23 cellular contexts compared by ENCODE assay signal in genomic region chr9:112031400-112031799, GRCh38.
DNase-seq lines count a peak whose midpoint lies in the region; ATAC-seq and TF ChIP-seq lines count a peak whose summit lies in the region.
"Had no signal": no experiment of that assay in that cellular context is flagged by ENCODE, and none has a peak within 500 bp of the region (broad histone marks: within the 10 kb centered on the region; RNA-seq: fewer than 3 reads in every experiment).

No MANE protein-coding gene starts in this region.

- H3K79me1 ChIP-seq in IMR-90 (ENCODE audit: low read depth in 1 of 2, low read length in 2 of 2) = peaks cover 18 to 46% of the 10 kb centered on the region in 2 experiments
- peaks cover 16% of the 10 kb centered on the region for H3K79me1 ChIP-seq in mesenchymal stem cell (replicated peaks; ENCODE audit: low read length, poor library complexity, severe bottlenecking)

- H3K4me3 ChIP-seq in GM06990 (replicated peaks; ENCODE audit: low read depth, low read length) = peak overlapping the region; percentile 43
- no peak overlapping the region for H3K4me3 ChIP-seq in IMR-90 (ENCODE audit: insufficient read depth, low read depth, low read length)
- H3K4me3 ChIP-seq in OCI-LY3 (ENCODE audit: low read length) = peak overlapping the region; percentile 67
- H3K4me3 ChIP-seq in mesenchymal stem cell (ENCODE audit: insufficient read depth in 1 of 2, low read depth in 1 of 2, low read length in 2 of 2) = no peak overlapping the region
- H3K4me3 ChIP-seq in gastroesophageal sphincter = no peak overlapping the region
- H3K4me3 ChIP-seq: breast epithelium, suprapubic skin, upper lobe of left lung had no signal

- CTCF ChIA-PET in IMR-90 (lab: Yijun Ruan, JAX) = no interaction called here
- CTCF ChIA-PET in activated CD8-positive, alpha-beta memory T cell treated with anti-CD3 and anti-CD28 coated beads, Interleukin-2, amount 10 ng/mL, durations not matched to agents 7 days and 5 days (lab: Charles Lee) = no interaction called here

- H2BK15ac ChIP-seq in IMR-90 (ENCODE audit: low read depth, low read length) = peak overlapping the region; percentile 99; the same call in 2 of the 3 replicates
- no peak overlapping the region for H2BK15ac ChIP-seq in mesenchymal stem cell (ENCODE audit: low read depth, poor library complexity, severe bottlenecking)

- no peak overlapping the region for H2BK5ac ChIP-seq in IMR-90 (ENCODE audit: low read depth, low read length, poor library complexity, severe bottlenecking)
- no peak overlapping the region for H2BK5ac ChIP-seq in mesenchymal stem cell (ENCODE audit: low read depth, low read length, poor library complexity, severe bottlenecking)

- no peak overlapping the region for H3K4me2 ChIP-seq in IMR-90 (ENCODE audit: low read depth, low read length)
- H3K4me2 ChIP-seq in OCI-LY3 (ENCODE audit: low read length) = peak overlapping the region; percentile 82
- no peak overlapping the region for H3K4me2 ChIP-seq in mesenchymal stem cell (ENCODE audit: low read length, poor library complexity, severe bottlenecking)

- no peak for TF ChIP-seq EP300 in gastroesophageal sphincter (IDR thresholded peaks at IDR 0.05)

- H3K23ac ChIP-seq in IMR-90 (ENCODE audit: low read depth, low read length) = no peak overlapping the region
- no peak overlapping the region for H3K23ac ChIP-seq in mesenchymal stem cell (ENCODE audit: low read length in 2 of 2)

- H3K4me1 Mint-ChIP-seq in activated CD8-positive, alpha-beta memory T cell treated with anti-CD3 and anti-CD28 coated beads, Interleukin-2, amount 10 ng/mL, durations not matched to agents 7 days and 5 days = peaks cover 57% of the 10 kb centered on the region

- no peak overlapping the region for H4K5ac ChIP-seq in IMR-90 (ENCODE audit: low read depth, low read length)

- H3K27ac ChIP-seq in IMR-90 (ENCODE audit: insufficient read depth, low read length) (no peak overlapping the region), OCI-LY3 (ENCODE audit: low read length) (peak overlapping the region; percentile 98), mesenchymal stem cell (ENCODE audit: low read length, poor library complexity, severe bottlenecking) (no peak overlapping the region), gastroesophageal sphincter (no peak overlapping the region)
- H3K27ac ChIP-seq: breast epithelium, suprapubic skin had no signal

- H3K56ac ChIP-seq in IMR-90 (ENCODE audit: extremely low read depth, insufficient read depth, low read length) = no peak overlapping the region

- no peak for TF ChIP-seq POLR2A in IMR-90 (IDR thresholded peaks at IDR 0.05; ENCODE audit: low read depth, low read length)
- TF ChIP-seq POLR2A in gastroesophageal sphincter (IDR thresholded peaks at IDR 0.05) = no peak

- H4K20me1 ChIP-seq in IMR-90 (ENCODE audit: insufficient read depth, low read length) (no peaks in the 10 kb centered on the region), OCI-LY3 (ENCODE audit: insufficient read depth, low read length) (no peaks in the 10 kb centered on the region)

- in situ Hi-C loops in IMR-90 (cut with MboI; ENCODE audit: low sequenced_read_pairs) = no loop called here

- H3K14ac ChIP-seq in IMR-90 (replicated peaks; ENCODE audit: low read depth, low read length) = no peak overlapping the region
- H3K14ac ChIP-seq in mesenchymal stem cell (ENCODE audit: low read length in 2 of 2) = no peak overlapping the region

- POLR2A ChIA-PET in IMR-90 (lab: Charles Lee; ENCODE audit: unreplicated experiment) = no interaction called here

- H3K4ac ChIP-seq in IMR-90 (ENCODE audit: low read depth, low read length) (peak overlapping the region; percentile 83; the same call in 1 of the 2 replicates), mesenchymal stem cell (ENCODE audit: low read depth in 1 of 2, low read length in 2 of 2) (no peak overlapping the region)

- no peaks in the 10 kb centered on the region for H3K27me3 ChIP-seq in GM06990 (replicated peaks; ENCODE audit: control insufficient read depth, insufficient read depth, low read length)
- no peaks in the 10 kb centered on the region for H3K27me3 ChIP-seq in IMR-90 (ENCODE audit: control insufficient read depth, insufficient read depth, low read length)
- no peaks in the 10 kb centered on the region for H3K27me3 ChIP-seq in OCI-LY3 (ENCODE audit: low read depth, low read length)
- H3K27me3 ChIP-seq in mesenchymal stem cell (ENCODE audit: control insufficient read depth in 1 of 2, insufficient read depth in 1 of 2, low read length in 2 of 2) = no peaks in the 10 kb centered on the region
- no peaks in the 10 kb centered on the region for H3K27me3 ChIP-seq in gastroesophageal sphincter
- H3K27me3 ChIP-seq: breast epithelium, suprapubic skin, upper lobe of left lung had no signal

- peaks cover 31% of the 10 kb centered on the region for H3K4me1 ChIP-seq in IMR-90 (ENCODE audit: control insufficient read depth, insufficient read depth, low read length)
- H3K4me1 ChIP-seq in OCI-LY3 (ENCODE audit: low read length) = peaks cover 93% of the 10 kb centered on the region
- H3K4me1 ChIP-seq in mesenchymal stem cell (ENCODE audit: control insufficient read depth, insufficient read depth, low read depth, low read length) = peaks cover 12% of the 10 kb centered on the region
- H3K4me1 ChIP-seq in gastroesophageal sphincter = peaks cover 2 to 31% (median 3%) of the 10 kb centered on the region in 3 donors
- H3K4me1 ChIP-seq: breast epithelium had no signal

- H3K18ac ChIP-seq in IMR-90 (ENCODE audit: low read depth, low read length) = peak overlapping the region; percentile 90; the same call in 1 of the 2 replicates
- no peak overlapping the region for H3K18ac ChIP-seq in mesenchymal stem cell (ENCODE audit: low read depth in 1 of 2, low read length in 2 of 2)

- ATAC-seq in IMR-90 (ENCODE audit: low read depth) (no peak), gastroesophageal sphincter (no peak)
- no peak for ATAC-seq in activated CD8-positive, alpha-beta memory T cell treated with anti-CD3 and anti-CD28 coated beads, Interleukin-2, amount 10 ng/mL, durations not matched to agents 7 days and 5 days

- TF ChIP-seq RAD21 in IMR-90 (IDR thresholded peaks at IDR 0.05; ENCODE audit: low read length) = no peak

- BruUV-seq in IMR-90 (replicated peaks; lab: Mats Ljungman, UMichigan) = no TSS peak

- peaks cover 38% of the 10 kb centered on the region for H3K9me1 ChIP-seq in IMR-90 (ENCODE audit: insufficient read depth, low read length)

- H3K27me3 Mint-ChIP-seq in activated CD8-positive, alpha-beta memory T cell treated with anti-CD3 and anti-CD28 coated beads, Interleukin-2, amount 10 ng/mL, durations not matched to agents 7 days and 5 days = peaks cover 42% of the 10 kb centered on the region

- no peak overlapping the region for H3K27ac Mint-ChIP-seq in activated CD8-positive, alpha-beta memory T cell treated with anti-CD3 and anti-CD28 coated beads, Interleukin-2, amount 10 ng/mL, durations not matched to agents 7 days and 5 days
- H3K27ac Mint-ChIP-seq: activated CD4-positive, alpha-beta T cell treated with anti-CD3 and anti-CD28 coated beads for 36 hours; activated naive CD4-positive, alpha-beta T cell treated with anti-CD3 and anti-CD28 coated beads, Interleukin-2, amount 50 U/mL, for 72 hours had no signal

- peak overlapping the region; percentile 99 for H2BK20ac ChIP-seq in IMR-90 (ENCODE audit: low read depth, low read length)

- H3K9me3 Mint-ChIP-seq in activated CD8-positive, alpha-beta memory T cell treated with anti-CD3 and anti-CD28 coated beads, Interleukin-2, amount 10 ng/mL, durations not matched to agents 7 days and 5 days (ENCODE audit: low read depth) = no peaks in the 10 kb centered on the region
- H3K9me3 Mint-ChIP-seq: activated naive CD4-positive, alpha-beta T cell treated with anti-CD3 and anti-CD28 coated beads, Interleukin-2, amount 50 U/mL, for 72 hours; nephron progenitor cell had no signal

- TF ChIP-seq CTCF in GM06990 (IDR thresholded peaks at IDR 0.05; ENCODE audit: insufficient read depth, low read length, poor library complexity, severe bottlenecking) (no peak), IMR-90 (conservative IDR thresholded peaks at IDR 0.05; ENCODE audit: low read depth, low read length) (no peak), OCI-LY3 (IDR thresholded peaks at IDR 0.05; ENCODE audit: low read depth, low read length) (no peak), gastroesophageal sphincter (IDR thresholded peaks at IDR 0.05) (no peak)

- no peak overlapping the region for H4K91ac ChIP-seq in IMR-90 (ENCODE audit: insufficient read depth, low read depth, low read length)
- H4K91ac ChIP-seq in mesenchymal stem cell (ENCODE audit: low read length) = no peak overlapping the region

- H3K36me3 ChIP-seq in GM06990 (ENCODE audit: control insufficient read depth, insufficient read depth, low read length) (no peaks in the 10 kb centered on the region), IMR-90 (ENCODE audit: control insufficient read depth, insufficient read depth, low read length) (no peaks in the 10 kb centered on the region), OCI-LY3 (replicated peaks; ENCODE audit: low read depth, low read length) (no peaks in the 10 kb centered on the region), mesenchymal stem cell (ENCODE audit: control insufficient read depth in 1 of 2, insufficient read depth in 2 of 2, low read depth in 1 of 2, low read length in 2 of 2) (no peaks in the 10 kb centered on the region), gastroesophageal sphincter (no peaks in the 10 kb centered on the region)
- H3K36me3 ChIP-seq: breast epithelium, suprapubic skin, upper lobe of left lung had no signal

- H3K36me3 Mint-ChIP-seq in activated CD8-positive, alpha-beta memory T cell treated with anti-CD3 and anti-CD28 coated beads, Interleukin-2, amount 10 ng/mL, durations not matched to agents 7 days and 5 days = peaks cover 30% of the 10 kb centered on the region
- H3K36me3 Mint-ChIP-seq: activated naive CD4-positive, alpha-beta T cell treated with anti-CD3 and anti-CD28 coated beads, Interleukin-2, amount 50 U/mL, for 72 hours had no signal

- H2AK5ac ChIP-seq in IMR-90 (ENCODE audit: low read depth, low read length) = peak overlapping the region; percentile 98; the same call in 1 of the 2 replicates
- peak overlapping the region; percentile 47 for H2AK5ac ChIP-seq in mesenchymal stem cell (ENCODE audit: low read length, severe bottlenecking)

- H3K9ac ChIP-seq in IMR-90 (ENCODE audit: low read depth, low read length) (no peak overlapping the region), OCI-LY3 (ENCODE audit: low read length) (peak overlapping the region; percentile 90), mesenchymal stem cell (ENCODE audit: low read length) (no peak overlapping the region)

- no CpG with 5 or more reads among the region's 3 CpGs for WGBS in IMR-90 (ENCODE audit: extremely low coverage in 2 of 2, insufficient read length in 1 of 2), 2 experiments
- WGBS in mesenchymal stem cell = no CpG with 5 or more reads among the region's 3 CpGs
- WGBS in gastroesophageal sphincter (ENCODE audit: low coverage in 1 of 2), 2 donors = 62 to 67% methylated on average over 3 of the region's 3 CpGs

- H3K9me3 ChIP-seq in IMR-90 (ENCODE audit: control insufficient read depth, insufficient read depth, low read length) = no peaks in the 10 kb centered on the region
- no peaks in the 10 kb centered on the region for H3K9me3 ChIP-seq in OCI-LY3 (ENCODE audit: insufficient read depth, low read length)
- no peaks in the 10 kb centered on the region for H3K9me3 ChIP-seq in mesenchymal stem cell (ENCODE audit: control insufficient read depth, low read length)
- H3K9me3 ChIP-seq in gastroesophageal sphincter = no peaks in the 10 kb centered on the region
- H3K9me3 ChIP-seq: breast epithelium, suprapubic skin, upper lobe of left lung had no signal

- DNase-seq in GM06990 (ENCODE audit: extremely low read depth, insufficient read length) (no peak), IMR-90 (no peak), mesenchymal stem cell (no peak), kidney tubule cell (ENCODE audit: low spot score) (no peak)
- no peak for DNase-seq in central memory CD4-positive, alpha-beta T cell
- no peak for DNase-seq in activated CD8-positive, alpha-beta memory T cell treated with anti-CD3 and anti-CD28 coated beads, Interleukin-2, amount 10 ng/mL, durations not matched to agents 7 days and 5 days
- DNase-seq: activated effector memory CD4-positive, alpha-beta T cell treated with Interleukin-2 at 50 U/mL for 16 hours; activated T-cell treated with anti-CD3 and anti-CD28 coated beads for 4 hours; anterior cingulate cortex; COR-L47; DMS53; NCI-H1694; NCI-H82; nephron progenitor cell; SHP77; stimulated activated CD4-positive, alpha-beta T cell treated with anti-CD3 and anti-CD28 coated beads, Interleukin-4, amount 100 ng/mL, for 4 hours; upper lobe of left lung had no signal

- no peak overlapping the region for H3K4me3 Mint-ChIP-seq in activated CD8-positive, alpha-beta memory T cell treated with anti-CD3 and anti-CD28 coated beads, Interleukin-2, amount 10 ng/mL, durations not matched to agents 7 days and 5 days
- H3K4me3 Mint-ChIP-seq: activated CD4-positive, alpha-beta T cell treated with anti-CD3 and anti-CD28 coated beads for 36 hours; nephron progenitor cell had no signal

- H4K8ac ChIP-seq in IMR-90 (ENCODE audit: low read depth in 2 of 2, low read length in 2 of 2) (peak overlapping the region; percentile 55 to 64; a peak in 3 of 4 replicates), mesenchymal stem cell (ENCODE audit: low read length) (no peak overlapping the region)

- H2AFZ ChIP-seq in IMR-90 (replicated peaks; ENCODE audit: low read length, poor library complexity) = no peak overlapping the region
- no peak overlapping the region for H2AFZ ChIP-seq in OCI-LY3 (ENCODE audit: low read depth, low read length)
- no peak overlapping the region for H2AFZ ChIP-seq in mesenchymal stem cell (ENCODE audit: low read depth, low read length)

- no peak overlapping the region for H2AK9ac ChIP-seq in IMR-90 (replicated peaks; ENCODE audit: low read depth, low read length, poor library complexity)

- peak overlapping the region; percentile 93 for H2BK120ac ChIP-seq in IMR-90 (ENCODE audit: low read depth, low read length)
- H2BK120ac ChIP-seq in mesenchymal stem cell (ENCODE audit: low read depth, low read length) = no peak overlapping the region

- intact Hi-C loops in IMR-90 (cut with micrococcal nuclease) = loop anchor here (5.0 kb wide), 2 partner anchors 41 to 74 kb away; no protein-coding TSS in a partner anchor

- dilution Hi-C loops in IMR-90 (cut with HindIII; ENCODE audit: low sequenced_read_pairs, unreplicated experiment) = no loop called here

- H3K79me2 ChIP-seq in OCI-LY3 (ENCODE audit: low read length) = peaks cover 11% of the 10 kb centered on the region

- H2BK12ac ChIP-seq in mesenchymal stem cell (ENCODE audit: low read length in 2 of 2) = no peak overlapping the region

Comparison
In these comparisons a context has a peak if more than half of its experiments do, and no peak if none do; other contexts are left out.
1. H3K4me3 ChIP-seq: peak in GM06990 (single experiment) and OCI-LY3 (single experiment); none in IMR-90 (single experiment), mesenchymal stem cell (0 of 2) and gastroesophageal sphincter (0 of 2).